In genomic region chr12:3081886-3082285, GRCh38 we compare ENCODE assay signal across 16 cellular contexts.
"Had no signal": no experiment of that assay in that cellular context is flagged by ENCODE, and none has a peak within 500 bp of the region (broad histone marks: within the 10 kb centered on the region; RNA-seq: fewer than 3 reads in every experiment).

No MANE protein-coding gene starts in this region.

- H3K27me3 ChIP-seq: esophagus squamous epithelium, gastroesophageal sphincter, sigmoid colon had no signal

- H3K36me3 ChIP-seq: left lung had no signal

- H3K36me3 Mint-ChIP-seq: immature natural killer cell, naive B cell had no signal

- H3K27ac Mint-ChIP-seq: immature natural killer cell had no signal

- H3K27ac ChIP-seq: esophagus squamous epithelium, gastroesophageal sphincter, sigmoid colon had no signal

- H3K9me3 Mint-ChIP-seq: immature natural killer cell, naive B cell had no signal

- H3K4me3 ChIP-seq: esophagus squamous epithelium, gastroesophageal sphincter, left lung, psoas muscle, sigmoid colon, skin epidermis had no signal

- H3K9me3 ChIP-seq: esophagus squamous epithelium, gastroesophageal sphincter, left lung, psoas muscle, sigmoid colon had no signal

- ATAC-seq: gastroesophageal sphincter, left lung, psoas muscle had no signal

- DNase-seq: effector memory CD4-positive, alpha-beta T cell; esophagus squamous epithelium; glutamatergic neuron; immature natural killer cell; left lung; mesendoderm; naive B cell; nephron progenitor cell; psoas muscle; retina; sigmoid colon; stimulated activated CD4-positive, alpha-beta T cell treated with anti-CD3 and anti-CD28 coated beads, Interleukin-12 subunit alpha, Interleukin-12 subunit beta, amount 100 ng/mL, for 4 hours; stimulated activated naive CD4-positive, alpha-beta T cell treated with Interleukin-2 at 50 U/mL for 16 hours; trophoblast cell had no signal

- H3K4me3 Mint-ChIP-seq: immature natural killer cell, nephron progenitor cell had no signal
